ENCODE assay signal across 8 cellular contexts in genomic region chr10:115171392-115171960, GRCh38.
DNase-seq lines count a peak whose midpoint lies in the region; ATAC-seq and TF ChIP-seq lines count a peak whose summit lies in the region.

No MANE protein-coding gene starts in this region.

- no peaks in the 10 kb centered on the region for H3K36me3 ChIP-seq in CD8-positive, alpha-beta T cell (ENCODE audit: insufficient read depth, low read length)

- no peaks in the 10 kb centered on the region for H3K27me3 Mint-ChIP-seq in glutamatergic neuron (ENCODE audit: unreplicated experiment)
- H3K27me3 Mint-ChIP-seq in CD8-positive, alpha-beta T cell (ENCODE audit: low read depth), result peaks cover 5% of the 10 kb centered on the region

- H3K4me3 Mint-ChIP-seq in glutamatergic neuron (ENCODE audit: unreplicated experiment), result no peak overlapping the region
- H3K4me3 Mint-ChIP-seq in CD8-positive, alpha-beta T cell, result no peak overlapping the region

- no peaks in the 10 kb centered on the region for H3K27me3 ChIP-seq in CD8-positive, alpha-beta T cell (ENCODE audit: insufficient read depth, low read length)

- POLR2A ChIA-PET in CD8-positive, alpha-beta T cell (lab: Charles Lee), result no interaction called here

- H3K9me3 ChIP-seq in CD8-positive, alpha-beta T cell (ENCODE audit: low read length), result no peaks in the 10 kb centered on the region

- H3K27ac ChIP-seq in CD8-positive, alpha-beta T cell (ENCODE audit: low read depth, low read length), result no peak overlapping the region

- H3K4me1 ChIP-seq in CD8-positive, alpha-beta T cell (ENCODE audit: insufficient read depth, low read length), result no peaks in the 10 kb centered on the region

- H3K36me3 Mint-ChIP-seq in glutamatergic neuron (ENCODE audit: unreplicated experiment), result no peaks in the 10 kb centered on the region
- no peaks in the 10 kb centered on the region for H3K36me3 Mint-ChIP-seq in CD8-positive, alpha-beta T cell

- ATAC-seq in GM19351 (IDR thresholded peaks at IDR 0.05; ENCODE audit: unreplicated experiment) (peak; percentile 39), GM18498 (IDR thresholded peaks at IDR 0.05; ENCODE audit: unreplicated experiment) (no peak)
- ATAC-seq in CD8-positive, alpha-beta T cell, result no peak

- no peak overlapping the region for H3K27ac Mint-ChIP-seq in glutamatergic neuron (ENCODE audit: unreplicated experiment)
- H3K27ac Mint-ChIP-seq in CD8-positive, alpha-beta T cell, result no peak overlapping the region

- H3K4me1 Mint-ChIP-seq in glutamatergic neuron (ENCODE audit: low read depth, unreplicated experiment), result no peaks in the 10 kb centered on the region
- H3K4me1 Mint-ChIP-seq in CD8-positive, alpha-beta T cell (ENCODE audit: low read depth), result no peaks in the 10 kb centered on the region

- in situ Hi-C loops in SK-MEL-5 (cut with HindIII; ENCODE audit: low pct_unique_long_range_greater_than_20kb, low sequenced_read_pairs), result no loop called here

- no peak overlapping the region for H3K4me3 ChIP-seq in CD8-positive, alpha-beta T cell (ENCODE audit: low read depth, low read length)

- no peaks in the 10 kb centered on the region for H3K9me3 Mint-ChIP-seq in glutamatergic neuron (ENCODE audit: unreplicated experiment)
- peaks cover 2% of the 10 kb centered on the region for H3K9me3 Mint-ChIP-seq in CD8-positive, alpha-beta T cell

- intact Hi-C loops in CD8-positive, alpha-beta T cell (cut with DNase I, micrococcal nuclease), result loop anchor here in 1 of 2 experiments (5.0 kb wide), 2 partner anchors 1116 to 1216 kb away; no protein-coding TSS in a partner anchor

- CTCF ChIA-PET in CD8-positive, alpha-beta T cell (lab: Charles Lee), result interaction anchor here (0.6 kb wide), 1 partner anchor 1115 kb away, joined by 3 read pairs; no protein-coding TSS in a partner anchor

- DNase-seq in AG08395 (ENCODE audit: low spot score) (peak; percentile 19), SK-MEL-5 (ENCODE audit: low read depth, low spot score) (peak; percentile 28), glutamatergic neuron (no peak), NCI-H446 treated with DMSO at 0.1 percent for 48 hours (lab: John Stamatoyannopoulos, UW) (no peak)
- no peak for DNase-seq in activated CD4-positive, alpha-beta T cell treated with anti-CD3 and anti-CD28 coated beads for 48 hours
- no peak for DNase-seq in CD8-positive, alpha-beta T cell

- TF ChIP-seq CTCF in glutamatergic neuron (IDR thresholded peaks at IDR 0.05; ENCODE audit: partially characterized antibody, unreplicated experiment), result peak; percentile 80
- no peak for TF ChIP-seq CTCF in CD8-positive, alpha-beta T cell (IDR thresholded peaks at IDR 0.05)

Comparison
In these comparisons a context has a peak if more than half of its experiments do, and no peak if none do; other contexts are left out.
1. DNase-seq: peak in AG08395 (single experiment) and SK-MEL-5 (single experiment); none in glutamatergic neuron (single experiment), activated CD4-positive, alpha-beta T cell treated with anti-CD3 and anti-CD28 coated beads for 48 hours (single experiment), NCI-H446 treated with DMSO at 0.1 percent for 48 hours (single experiment) and CD8-positive, alpha-beta T cell (0 of 7).